In the genomic region with DNA sequence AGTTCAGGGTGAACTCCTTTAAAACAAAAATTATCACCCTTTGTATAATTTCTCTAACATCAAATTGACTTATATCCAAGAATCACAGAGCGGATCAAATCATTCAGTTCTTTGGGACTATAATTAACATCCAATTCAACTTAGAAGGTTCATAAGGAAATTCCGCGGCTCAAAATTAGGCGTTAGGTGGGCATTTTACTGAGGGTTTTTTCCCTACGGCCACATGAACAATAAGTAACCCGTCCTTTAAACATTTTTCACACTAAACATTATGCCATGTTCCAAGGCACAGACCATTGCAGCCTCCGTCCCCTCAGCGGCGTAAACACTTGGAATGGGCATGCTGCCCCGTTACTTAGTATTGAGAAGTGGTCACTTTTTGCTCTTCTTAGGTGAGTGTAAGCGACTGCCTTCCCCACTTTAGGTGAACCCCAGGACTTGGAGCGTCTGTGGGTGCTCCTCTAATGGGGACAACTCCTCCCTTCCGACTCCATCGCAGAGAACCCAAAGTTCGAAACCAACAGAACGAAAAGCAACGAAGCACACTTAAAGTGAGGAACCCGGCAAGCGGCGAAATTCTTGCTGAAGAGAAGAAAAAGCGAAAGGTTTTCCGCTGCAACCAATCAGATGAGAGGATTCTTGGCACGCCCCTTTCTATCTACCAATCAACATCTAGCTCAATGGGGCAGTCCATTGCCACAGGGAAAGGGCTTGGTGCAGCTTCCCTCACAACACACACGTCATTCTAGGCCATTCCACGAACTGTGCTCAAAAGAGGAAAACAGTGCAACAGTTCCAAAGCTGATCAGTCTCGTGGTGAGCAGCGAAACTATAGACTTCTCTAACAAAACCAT, we compare ENCODE assay signal across 8 cellular contexts. TPM values are rescaled to one million over a fixed set of nuclear protein-coding genes. Genes with fewer than 3 reads are reported as not detected.
DNase-seq lines count a peak whose midpoint lies in the region; ATAC-seq and TF ChIP-seq lines count a peak whose summit lies in the region.

No MANE protein-coding gene starts in this region.

- peak overlapping the region; percentile 99 to 100 (median 100) for H3K27ac Mint-ChIP-seq in naive B cell
- H3K27ac Mint-ChIP-seq in stimulated activated effector memory CD8-positive, alpha-beta T cell treated with anti-CD3 and anti-CD28 coated beads, Interleukin-12 subunit alpha, Interleukin-12 subunit beta, amount 100 ng/mL, for 72 hours, result peak overlapping the region; percentile 94

- peak; percentile 3; the same call in 1 of the 2 replicates for TF ChIP-seq EP300 in Ishikawa (IDR thresholded peaks at IDR 0.05; ENCODE audit: borderline replicate concordance)

- ATAC-seq in GM21619 (IDR thresholded peaks at IDR 0.05; ENCODE audit: unreplicated experiment) (peak; percentile 69), naive B cell (ENCODE audit: low read depth in 2 of 2) (peak; percentile 64)
- peak; percentile 84 for ATAC-seq in stimulated activated effector memory CD8-positive, alpha-beta T cell treated with anti-CD3 and anti-CD28 coated beads, Interleukin-12 subunit alpha, Interleukin-12 subunit beta, amount 100 ng/mL, for 72 hours

- peak; percentile 97 for DNase-seq in DMS53 (lab: John Stamatoyannopoulos, UW)
- peak; percentile 93 for DNase-seq in OCI-M2 (lab: John Stamatoyannopoulos, UW; ENCODE audit: unreplicated experiment)
- DNase-seq in activated T-cell treated with anti-CD3 and anti-CD28 coated beads, Interleukin-2, amount 50 U/mL, for 48 hours, result peak; percentile 85 to 86
- peak; percentile 98 for DNase-seq in fibroblast of gingiva (ENCODE audit: low read depth)
- DNase-seq in naive B cell, result peak; percentile 94
- peak in 1 of 2 donors; percentile 91 for DNase-seq in stimulated activated effector memory CD8-positive, alpha-beta T cell treated with anti-CD3 and anti-CD28 coated beads, Interleukin-12 subunit alpha, Interleukin-12 subunit beta, amount 100 ng/mL, for 72 hours (ENCODE audit: low spot score in 2 of 2)

- peak overlapping the region; percentile 91 to 100 (median 99) for H3K4me3 Mint-ChIP-seq in naive B cell
- peak overlapping the region; percentile 86 for H3K4me3 Mint-ChIP-seq in stimulated activated effector memory CD8-positive, alpha-beta T cell treated with anti-CD3 and anti-CD28 coated beads, Interleukin-12 subunit alpha, Interleukin-12 subunit beta, amount 100 ng/mL, for 72 hours

- H3K27me3 Mint-ChIP-seq in naive B cell, result peaks cover 0 to 15% (median 0%) of the 10 kb centered on the region in 3 donors

- no peaks in the 10 kb centered on the region for H3K36me3 Mint-ChIP-seq in naive B cell
- H3K36me3 Mint-ChIP-seq in stimulated activated effector memory CD8-positive, alpha-beta T cell treated with anti-CD3 and anti-CD28 coated beads, Interleukin-12 subunit alpha, Interleukin-12 subunit beta, amount 100 ng/mL, for 72 hours, result peaks cover 18% of the 10 kb centered on the region

- TF ChIP-seq RAD21 in Ishikawa (IDR thresholded peaks at IDR 0.05; ENCODE audit: low read depth), result no peak

- no peaks in the 10 kb centered on the region for H3K9me3 Mint-ChIP-seq in naive B cell
- H3K9me3 Mint-ChIP-seq in stimulated activated effector memory CD8-positive, alpha-beta T cell treated with anti-CD3 and anti-CD28 coated beads, Interleukin-12 subunit alpha, Interleukin-12 subunit beta, amount 100 ng/mL, for 72 hours, result no peaks in the 10 kb centered on the region

- H3K4me1 Mint-ChIP-seq in naive B cell, result peaks cover 37 to 46% (median 46%) of the 10 kb centered on the region in 3 donors
- H3K4me1 Mint-ChIP-seq in stimulated activated effector memory CD8-positive, alpha-beta T cell treated with anti-CD3 and anti-CD28 coated beads, Interleukin-12 subunit alpha, Interleukin-12 subunit beta, amount 100 ng/mL, for 72 hours, result peaks cover 35% of the 10 kb centered on the region

TF ChIP-seq in Ishikawa, 13 proteins besides CTCF, POLR2A, EP300 and RAD21:
- peak; percentile 62 for TF ChIP-seq CREB1 (IDR thresholded peaks at IDR 0.05; ENCODE audit: low read depth)
- TF ChIP-seq CEBPB (IDR thresholded peaks at IDR 0.05), result no peak
- TF ChIP-seq, protein P1, sequence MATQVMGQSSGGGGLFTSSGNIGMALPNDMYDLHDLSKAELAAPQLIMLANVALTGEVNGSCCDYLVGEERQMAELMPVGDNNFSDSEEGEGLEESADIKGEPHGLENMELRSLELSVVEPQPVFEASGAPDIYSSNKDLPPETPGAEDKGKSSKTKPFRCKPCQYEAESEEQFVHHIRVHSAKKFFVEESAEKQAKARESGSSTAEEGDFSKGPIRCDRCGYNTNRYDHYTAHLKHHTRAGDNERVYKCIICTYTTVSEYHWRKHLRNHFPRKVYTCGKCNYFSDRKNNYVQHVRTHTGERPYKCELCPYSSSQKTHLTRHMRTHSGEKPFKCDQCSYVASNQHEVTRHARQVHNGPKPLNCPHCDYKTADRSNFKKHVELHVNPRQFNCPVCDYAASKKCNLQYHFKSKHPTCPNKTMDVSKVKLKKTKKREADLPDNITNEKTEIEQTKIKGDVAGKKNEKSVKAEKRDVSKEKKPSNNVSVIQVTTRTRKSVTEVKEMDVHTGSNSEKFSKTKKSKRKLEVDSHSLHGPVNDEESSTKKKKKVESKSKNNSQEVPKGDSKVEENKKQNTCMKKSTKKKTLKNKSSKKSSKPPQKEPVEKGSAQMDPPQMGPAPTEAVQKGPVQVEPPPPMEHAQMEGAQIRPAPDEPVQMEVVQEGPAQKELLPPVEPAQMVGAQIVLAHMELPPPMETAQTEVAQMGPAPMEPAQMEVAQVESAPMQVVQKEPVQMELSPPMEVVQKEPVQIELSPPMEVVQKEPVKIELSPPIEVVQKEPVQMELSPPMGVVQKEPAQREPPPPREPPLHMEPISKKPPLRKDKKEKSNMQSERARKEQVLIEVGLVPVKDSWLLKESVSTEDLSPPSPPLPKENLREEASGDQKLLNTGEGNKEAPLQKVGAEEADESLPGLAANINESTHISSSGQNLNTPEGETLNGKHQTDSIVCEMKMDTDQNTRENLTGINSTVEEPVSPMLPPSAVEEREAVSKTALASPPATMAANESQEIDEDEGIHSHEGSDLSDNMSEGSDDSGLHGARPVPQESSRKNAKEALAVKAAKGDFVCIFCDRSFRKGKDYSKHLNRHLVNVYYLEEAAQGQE (IDR thresholded peaks at IDR 0.05; ENCODE audit: low read depth), result no peak
- no peak for TF ChIP-seq TCF12 (IDR thresholded peaks at IDR 0.05; ENCODE audit: low read depth)
- 0 out of 2 replicates have a peak, but pooled peaks have one; percentile 17 for TF ChIP-seq FOXM1 (IDR thresholded peaks at IDR 0.05; ENCODE audit: borderline replicate concordance, low read depth)
- no peak for TF ChIP-seq YY1 (IDR thresholded peaks at IDR 0.05; ENCODE audit: low read depth)
- TF ChIP-seq NFIC (IDR thresholded peaks at IDR 0.05), result no peak
- TF ChIP-seq, protein P2, sequence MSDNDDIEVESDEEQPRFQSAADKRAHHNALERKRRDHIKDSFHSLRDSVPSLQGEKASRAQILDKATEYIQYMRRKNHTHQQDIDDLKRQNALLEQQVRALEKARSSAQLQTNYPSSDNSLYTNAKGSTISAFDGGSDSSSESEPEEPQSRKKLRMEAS (IDR thresholded peaks at IDR 0.05), result peak; percentile 27; the same call in 1 of the 2 replicates
- TF ChIP-seq ZBTB7A (IDR thresholded peaks at IDR 0.05; ENCODE audit: low read depth), result no peak
- TF ChIP-seq TEAD4 (IDR thresholded peaks at IDR 0.05), result 0 out of 2 replicates have a peak, but pooled peaks have one; percentile 27
- TF ChIP-seq TAF1 (IDR thresholded peaks at IDR 0.05; ENCODE audit: low read depth), result peak; percentile 41; the same call in 1 of the 2 replicates
- TF ChIP-seq EGR1 (IDR thresholded peaks at IDR 0.05), result no peak
- TF ChIP-seq, protein P3, sequence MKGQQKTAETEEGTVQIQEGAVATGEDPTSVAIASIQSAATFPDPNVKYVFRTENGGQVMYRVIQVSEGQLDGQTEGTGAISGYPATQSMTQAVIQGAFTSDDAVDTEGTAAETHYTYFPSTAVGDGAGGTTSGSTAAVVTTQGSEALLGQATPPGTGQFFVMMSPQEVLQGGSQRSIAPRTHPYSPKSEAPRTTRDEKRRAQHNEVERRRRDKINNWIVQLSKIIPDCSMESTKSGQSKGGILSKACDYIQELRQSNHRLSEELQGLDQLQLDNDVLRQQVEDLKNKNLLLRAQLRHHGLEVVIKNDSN (IDR thresholded peaks at IDR 0.05), result no peak

RNA-seq across cellular contexts. Expression of a gene that starts 0.9 kb away (rescaled TPM):
- polyA plus RNA-seq in naive B cell (ENCODE audit: low read depth in 6 of 6), result 10 to 100 TPM; 18.6 to 22.0 (median 20.6) TPM
